In the genomic region with DNA sequence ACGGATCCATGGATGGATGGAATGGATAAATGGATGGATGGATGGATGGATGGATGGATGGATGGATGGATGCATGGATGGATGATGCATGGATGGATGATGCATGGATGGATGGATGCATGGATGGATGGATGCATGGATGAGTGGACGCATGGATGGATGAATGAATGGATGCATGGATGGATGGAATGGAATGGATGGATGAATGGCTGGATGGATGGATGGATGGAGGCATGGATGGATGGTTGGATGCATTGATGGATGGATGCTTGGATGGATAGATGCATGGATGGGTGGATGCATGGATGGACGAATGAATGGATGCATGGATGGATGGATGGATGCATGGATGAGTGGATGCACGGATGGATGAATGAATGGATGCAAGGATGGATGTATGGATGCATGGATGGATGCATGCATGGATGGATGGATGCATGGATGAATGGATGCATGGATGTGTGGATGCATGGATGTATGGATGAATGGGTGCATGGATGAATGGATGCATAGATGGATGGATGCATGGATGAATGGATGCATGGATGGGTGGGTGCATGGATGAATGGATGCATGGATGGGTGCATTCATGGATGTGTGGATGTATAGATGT, we compare ENCODE assay signal across 27 cellular contexts.
"Had no signal": no experiment of that assay in that cellular context is flagged by ENCODE, and none has a peak within 500 bp of the region (broad histone marks: within the 10 kb centered on the region; RNA-seq: fewer than 3 reads in every experiment).

No MANE protein-coding gene starts in this region.

- H3K4me1 ChIP-seq: left lung, lower lobe of right lung, spleen, upper lobe of left lung had no signal

- FAIRE-seq: kidney, pancreas, small intestine had no signal

- H3K36me3 Mint-ChIP-seq: naive thymus-derived CD8-positive, alpha-beta T cell; stimulated activated effector memory CD8-positive, alpha-beta T cell treated with anti-CD3 and anti-CD28 coated beads, Interleukin-12 subunit alpha, Interleukin-12 subunit beta, amount 100 ng/mL, for 72 hours had no signal

- H3K4me3 Mint-ChIP-seq: naive thymus-derived CD8-positive, alpha-beta T cell; nephron; neural crest cell; stimulated activated effector memory CD8-positive, alpha-beta T cell treated with anti-CD3 and anti-CD28 coated beads, Interleukin-12 subunit alpha, Interleukin-12 subunit beta, amount 100 ng/mL, for 72 hours had no signal

- H3K9me3 Mint-ChIP-seq: nephron; stimulated activated effector memory CD8-positive, alpha-beta T cell treated with anti-CD3 and anti-CD28 coated beads, Interleukin-12 subunit alpha, Interleukin-12 subunit beta, amount 100 ng/mL, for 72 hours had no signal

- H3K27ac Mint-ChIP-seq: naive thymus-derived CD8-positive, alpha-beta T cell; nephron; stimulated activated effector memory CD8-positive, alpha-beta T cell treated with anti-CD3 and anti-CD28 coated beads, Interleukin-12 subunit alpha, Interleukin-12 subunit beta, amount 100 ng/mL, for 72 hours had no signal

- H3K9me3 ChIP-seq: left lung, lower lobe of right lung, pancreas, prostate gland, sigmoid colon, spleen, stomach, testis, thyroid gland, transverse colon, upper lobe of left lung had no signal

- H3K27me3 ChIP-seq: left lung, pancreas, sigmoid colon, stomach, testis, thyroid gland, transverse colon, upper lobe of left lung had no signal

- ATAC-seq: left colon; left lung; lower lobe of right lung; naive thymus-derived CD8-positive, alpha-beta T cell; pancreas; right cardiac atrium; stimulated activated effector memory CD8-positive, alpha-beta T cell treated with anti-CD3 and anti-CD28 coated beads, Interleukin-12 subunit alpha, Interleukin-12 subunit beta, amount 100 ng/mL, for 72 hours had no signal

- DNase-seq: hippocampal formation; kidney; left colon; left lung; lower lobe of right lung; mammary epithelial cell; mesenchymal stem cell; naive thymus-derived CD8-positive, alpha-beta T cell; nucleus accumbens; pancreas; posterior cingulate gyrus; retina; right cardiac atrium; sigmoid colon; small intestine; spleen; stimulated activated CD4-positive, alpha-beta T cell treated with anti-CD3 and anti-CD28 coated beads, Interleukin-4, amount 100 ng/mL, for 24 hours; stimulated activated naive CD4-positive, alpha-beta T cell; stomach; testis; thyroid gland; transverse colon; upper lobe of left lung had no signal

- H3K4me1 Mint-ChIP-seq: neural crest cell; stimulated activated effector memory CD8-positive, alpha-beta T cell treated with anti-CD3 and anti-CD28 coated beads, Interleukin-12 subunit alpha, Interleukin-12 subunit beta, amount 100 ng/mL, for 72 hours had no signal

- H3K4me3 ChIP-seq: left lung, lower lobe of right lung, pancreas, prostate gland, sigmoid colon, spleen, stomach, testis, thyroid gland, transverse colon, upper lobe of left lung had no signal

- H3K36me3 ChIP-seq: left lung, lower lobe of right lung, pancreas, prostate gland, sigmoid colon, spleen, stomach, thyroid gland, transverse colon, upper lobe of left lung had no signal

- H3K27ac ChIP-seq: left lung, lower lobe of right lung, pancreas, prostate gland, sigmoid colon, spleen, stomach, testis, thyroid gland, transverse colon, upper lobe of left lung had no signal
